In genomic region chr7:104891949-104892348, GRCh38 we compare ENCODE assay signal across 20 cellular contexts.
"Had no signal": no experiment of that assay in that cellular context is flagged by ENCODE, and none has a peak within 500 bp of the region (broad histone marks: within the 10 kb centered on the region; RNA-seq: fewer than 3 reads in every experiment).

No MANE protein-coding gene starts in this region.

- H3K27me3 ChIP-seq: sigmoid colon, testis, tibial artery had no signal

- FAIRE-seq: frontal cortex, keratinocyte had no signal

- H3K9me3 ChIP-seq: prostate gland, sigmoid colon, testis, tibial artery had no signal

- DNase-seq: cortex of kidney; effector memory CD8-positive, alpha-beta T cell; hypothalamus; midbrain; naive thymus-derived CD8-positive, alpha-beta T cell; nephron progenitor cell; nucleus accumbens; right cardiac atrium; sigmoid colon; stimulated activated CD4-positive, alpha-beta T cell treated with anti-CD3 and anti-CD28 coated beads, Interleukin-2, amount 100 ng/mL, for 24 hours; stimulated activated CD4-positive, alpha-beta T cell treated with anti-CD3 and anti-CD28 coated beads, Interleukin-4, amount 100 ng/mL, for 4 hours; stimulated activated naive CD8-positive, alpha-beta T cell treated with anti-CD3 and anti-CD28 coated beads, Interleukin-15, Interleukin-2, amounts not matched to agents 100 U/mL and 50 U/mL, for 24 hours; substantia nigra; testis; tibial artery had no signal

- H3K4me3 ChIP-seq: lung, prostate gland, sigmoid colon, testis, tibial artery had no signal

- H3K27ac ChIP-seq: prostate gland, sigmoid colon, testis, tibial artery had no signal

- ATAC-seq: effector memory CD8-positive, alpha-beta T cell; naive thymus-derived CD8-positive, alpha-beta T cell; right cardiac atrium; stimulated activated memory B cell treated with anti-CD40 and anti-IgM and Interleukin-4, amounts not matched to agents 10 μg/mL and 1 μg/mL and 100 μg/mL, for 72 hours; stimulated activated naive CD8-positive, alpha-beta T cell treated with anti-CD3 and anti-CD28 coated beads, Interleukin-15, Interleukin-2, amounts not matched to agents 100 U/mL and 50 U/mL, for 24 hours had no signal

- H3K4me1 ChIP-seq: prostate gland, sigmoid colon, testis, tibial artery had no signal

- H3K36me3 ChIP-seq: prostate gland, sigmoid colon, tibial artery had no signal
